In genomic region chr1:46133181-46133658, GRCh38 we compare ENCODE assay signal across 9 cellular contexts. TPM values are rescaled to one million over a fixed set of nuclear protein-coding genes. Genes with fewer than 3 reads are reported as not detected.
A peak's percentile ranks its signal among the peaks of the same experiment; 100 is the strongest.
DNase-seq lines count a peak whose midpoint lies in the region; ATAC-seq, FAIRE-seq and TF ChIP-seq lines count a peak whose summit lies in the region.
"Had no signal": no experiment of that assay in that cellular context is flagged by ENCODE, and none has a peak within 500 bp of the region (broad histone marks: within the 10 kb centered on the region; RNA-seq: fewer than 3 reads in every experiment).

No MANE protein-coding gene starts in this region.

- SMC1A ChIA-PET in GM12878 (lab: Charles Lee; ENCODE audit: uncharacterized antibody, unreplicated experiment), result interaction anchor here (0.9 to 3.3 kb wide), 5 partner anchors 27 to 65 kb away, joined by 3 to 13 read pairs (median 4); partner anchors contain the start of gene TSPAN1

- no peaks in the 10 kb centered on the region for H3K9me3 Mint-ChIP-seq in activated T-cell treated with anti-CD3 and anti-CD28 coated beads, Interleukin-2, amount 50 U/mL, for 4 hours

- under 1% methylated on average over 22 of the region's 22 CpGs for WGBS in GM12878 (ENCODE audit: insufficient coverage, insufficient replicate concordance, low lambda C conversion rate, missing lambda C conversion rate)
- 4% methylated on average over 22 of the region's 22 CpGs for WGBS in suprapubic skin

- H3K36me3 Mint-ChIP-seq in activated T-cell treated with anti-CD3 and anti-CD28 coated beads, Interleukin-2, amount 50 U/mL, for 4 hours (ENCODE audit: insufficient read depth), result no peaks in the 10 kb centered on the region

- H3K9ac ChIP-seq in GM12878 (ENCODE audit: control insufficient read depth, insufficient read depth, low read length), result peak overlapping the region; percentile 74

- no peak for TF ChIP-seq EP300 in GM12878 (IDR thresholded peaks at IDR 0.05; ENCODE audit: borderline replicate concordance in 1 of 2, control insufficient read depth in 1 of 2, low read depth in 2 of 2, low read length in 2 of 2)
- no peak for TF ChIP-seq EP300 in suprapubic skin (IDR thresholded peaks at IDR 0.05)

- peak overlapping the region; percentile 99 for H3K4me2 ChIP-seq in GM12878 (ENCODE audit: control insufficient read depth, insufficient read depth)

- TF ChIP-seq CTCF in LNCaP clone FGC (IDR thresholded peaks at IDR 0.05; ENCODE audit: control insufficient read depth, extremely low read depth, insufficient read depth) (no peak), GM12878 (IDR thresholded peaks at IDR 0.05 in 2 of 3, conservative IDR thresholded peaks at IDR 0.05 in 1 of 3; ENCODE audit: control insufficient read depth in 2 of 3, extremely low read depth in 1 of 3, insufficient read depth in 1 of 3, low read depth in 3 of 3, low read length in 3 of 3) (no peak), kidney epithelial cell (IDR thresholded peaks at IDR 0.05; ENCODE audit: insufficient read depth, low read length, poor library complexity, severe bottlenecking) (no peak), suprapubic skin (IDR thresholded peaks at IDR 0.05) (no peak)

- CTCF ChIA-PET in GM12878 (lab: Yijun Ruan, JAX), result interaction anchor here (0.5 kb wide), 1 partner anchor 190 kb away, joined by 3 read pairs; no protein-coding TSS in a partner anchor

- no peaks in the 10 kb centered on the region for H3K9me3 ChIP-seq in GM12878 (replicated peaks; ENCODE audit: control insufficient read depth, insufficient read depth, low read length)
- no peaks in the 10 kb centered on the region for H3K9me3 ChIP-seq in suprapubic skin

- TF ChIP-seq POLR2A in H54 (IDR thresholded peaks at IDR 0.05; ENCODE audit: low read depth, low read length) (no peak; the same call in 1 of the 2 replicates), GM12878 (IDR thresholded peaks at IDR 0.05; ENCODE audit: low read depth, low read length) (no peak; the same call in 1 of the 2 replicates), suprapubic skin (IDR thresholded peaks at IDR 0.05) (no peak)

- no peak for TF ChIP-seq RAD21 in GM12878 (IDR thresholded peaks at IDR 0.05; ENCODE audit: insufficient read depth, low read depth, low read length)

- H3K4me1 Mint-ChIP-seq in activated T-cell treated with anti-CD3 and anti-CD28 coated beads, Interleukin-2, amount 50 U/mL, for 4 hours (ENCODE audit: low read depth), result peaks cover 25% of the 10 kb centered on the region

- H3K27ac ChIP-seq in GM12878 (ENCODE audit: control insufficient read depth, insufficient read depth) (peak overlapping the region; percentile 98), suprapubic skin (peak overlapping the region; percentile 92)

- no peaks in the 10 kb centered on the region for H3K27me3 ChIP-seq in GM12878 (replicated peaks in 1 of 2; ENCODE audit: control insufficient read depth in 2 of 2, insufficient read depth in 2 of 2, low read length in 1 of 2)
- H3K27me3 ChIP-seq in kidney epithelial cell (ENCODE audit: control insufficient read depth, insufficient read depth, low read length), result no peaks in the 10 kb centered on the region
- H3K27me3 ChIP-seq in suprapubic skin, result peaks cover 36% of the 10 kb centered on the region

- DNase-seq in activated T-cell treated with anti-CD3 and anti-CD28 coated beads, Interleukin-2, amount 50 U/mL, for 4 hours, result no peak
- DNase-seq in activated T-cell treated with anti-CD3 and anti-CD28 coated beads, Interleukin-2, amount 50 U/mL, for 1 hour, result no peak
- DNase-seq in H54 (ENCODE audit: insufficient read length, low spot score) (peak; percentile 61), LNCaP clone FGC (ENCODE audit: low read depth) (no peak), GM12878 (ENCODE audit: low read depth, low spot score) (no peak), kidney epithelial cell (ENCODE audit: low read depth) (no peak), suprapubic skin (ENCODE audit: low spot score in 2 of 2) (peak in 1 of 2 donors; percentile 86), RPMI8226 (no peak)

- ATAC-seq in activated T-cell treated with anti-CD3 and anti-CD28 coated beads, Interleukin-2, amount 50 U/mL, for 4 hours, result peak; percentile 44 to 52
- peak; percentile 74 for ATAC-seq in GM12878

- H3K27me3 Mint-ChIP-seq in activated T-cell treated with anti-CD3 and anti-CD28 coated beads, Interleukin-2, amount 50 U/mL, for 4 hours (ENCODE audit: low read depth), result peaks cover 33% of the 10 kb centered on the region

- H3K36me3 ChIP-seq in GM12878 (ENCODE audit: control insufficient read depth in 2 of 2, insufficient read depth in 2 of 2, low read length in 1 of 2) (no peaks in the 10 kb centered on the region), kidney epithelial cell (ENCODE audit: control insufficient read depth, insufficient read depth, low read length) (no peaks in the 10 kb centered on the region), suprapubic skin (no peaks in the 10 kb centered on the region)

- RAD21 ChIA-PET in GM12878 (lab: Charles Lee; ENCODE audit: unreplicated experiment), result interaction anchor here (1.1 to 1.2 kb wide), 2 partner anchors 19 to 40 kb away, joined by 3 to 5 read pairs; no protein-coding TSS in a partner anchor

- intact Hi-C loops in GM12878 (cut with micrococcal nuclease; ENCODE audit: unreplicated experiment), result loop anchor here (2.0 to 10.0 kb wide), 4 partner anchors 46 to 202 kb away; no protein-coding TSS in a partner anchor

- POLR2A ChIA-PET in GM12878 (lab: Charles Lee), result interaction anchor here (0.6 to 2.0 kb wide), 4 partner anchors 10 to 48 kb away, joined by 3 to 8 read pairs (median 6); partner anchors contain the start of gene TSPAN1

- in situ Hi-C loops in GM12878 (cut with MboI), result no loop called here

- no peaks in the 10 kb centered on the region for H4K20me1 ChIP-seq in GM12878 (ENCODE audit: control insufficient read depth, insufficient read depth)

- H3K4me1 ChIP-seq in GM12878 (ENCODE audit: control insufficient read depth, insufficient read depth, low read length), result peaks cover 16% of the 10 kb centered on the region
- peaks cover 41% of the 10 kb centered on the region for H3K4me1 ChIP-seq in suprapubic skin

- H3K4me3 ChIP-seq in LNCaP clone FGC (ENCODE audit: low read depth, low read length), result peak overlapping the region; percentile 80
- peak overlapping the region; percentile 91 for H3K4me3 ChIP-seq in GM12878
- H3K4me3 ChIP-seq in kidney epithelial cell (ENCODE audit: low read depth, low read length), result peak overlapping the region; percentile 75
- H3K4me3 ChIP-seq in suprapubic skin, result peak overlapping the region; percentile 79

- peak overlapping the region; percentile 93 for H3K4me3 Mint-ChIP-seq in activated T-cell treated with anti-CD3 and anti-CD28 coated beads, Interleukin-2, amount 50 U/mL, for 4 hours

- peaks cover 38% of the 10 kb centered on the region for H3K79me2 ChIP-seq in GM12878 (ENCODE audit: control insufficient read depth, insufficient read depth, low read length)

- peak overlapping the region; percentile 93 for H2AFZ ChIP-seq in GM12878 (ENCODE audit: control insufficient read depth, low read depth, low read length)

- BruUV-seq in GM12878 (replicated peaks; lab: Mats Ljungman, UMichigan), result TSS peak; percentile 94

- no peak for FAIRE-seq in H54 (lab: Jason Lieb, UNC)
- no peak for FAIRE-seq in GM12878 (lab: Jason Lieb, UNC)

RNA-seq across cellular contexts. Expression of gene PIK3R3, which starts 0.8 kb away (rescaled TPM):
- total RNA-seq in activated T-cell treated with anti-CD3 and anti-CD28 coated beads, Interleukin-2, amount 50 U/mL, for 4 hours, result 1 to 10 TPM; 1.3 to 1.7 (median 1.6) TPM
- total RNA-seq in GM12878 (2013; cell fraction: nucleolus; rRNA removed), result 13.1 and 13.7 TPM in 2 replicates
- total RNA-seq in GM12878 (2014; rRNA removed) (17.5 and 18.8 TPM in 2 replicates), GM12878 (2014; rRNA removed; fragmentation: Illumina TruSeq; extraction: Trizol) (20.7 and 21.6 TPM in 2 replicates), GM12878 (2021) (24.6 and 27.0 TPM in 2 replicates), kidney epithelial cell (5.4 and 7.4 TPM in 2 replicates), suprapubic skin (10 to 100 TPM in 2 of 4 donors, 1 to 10 TPM in 2; 6.1 to 16.5 (median 11.2) TPM)
- polyA plus RNA-seq in GM12878 (2011; ENCODE audit: low read depth), result 4.1 TPM
- polyA plus RNA-seq in GM12878 (2011; rRNA removed) (18.2 and 28.3 TPM in 2 replicates), GM12878 (2014; fragmentation: Illumina TruSeq; extraction: Trizol) (21.4 and 29.7 TPM in 2 replicates), GM12878 (2014; fragmentation: Nextera tagmentation; extraction: Ambion mirVana) (1 to 10 TPM; 4.8 to 7.4 TPM), GM12878 (2014; rRNA removed) (15.2 and 15.3 TPM in 2 replicates), GM12878 (2016; fragmentation: Nextera tagmentation; extraction: Ambion mirVana) (10 to 100 TPM; 22.5 to 24.7 TPM)
- polyA plus RNA-seq in GM12878 (2011; cell fraction: cytosol; rRNA removed), result 11.8 and 12.6 TPM in 2 replicates
- 9.0 and 11.0 TPM in 2 replicates for polyA plus RNA-seq in GM12878 (2011; cell fraction: nucleus; rRNA removed)
- polyA plus RNA-seq in GM12878 (2012), result 5.6 and 5.7 TPM in 2 replicates
- polyA minus RNA-seq in GM12878 (2011; rRNA and poly(A)+ RNA removed), result 23.2 and 31.1 TPM in 2 replicates
- 9.0 and 12.0 TPM in 2 replicates for polyA minus RNA-seq in GM12878 (2011; cell fraction: cytosol; rRNA and poly(A)+ RNA removed)
- polyA minus RNA-seq in GM12878 (2011; cell fraction: nucleus; rRNA and poly(A)+ RNA removed), result 7.3 and 12.7 TPM in 2 replicates

RNA-seq across cellular contexts. Expression of gene TSPAN1, which starts 41.7 kb away (rescaled TPM):
- under 1 TPM; 0.23 to 0.37 (median 0.24) TPM for total RNA-seq in activated T-cell treated with anti-CD3 and anti-CD28 coated beads, Interleukin-2, amount 50 U/mL, for 4 hours
- total RNA-seq in GM12878 (2013; cell fraction: nucleolus; rRNA removed), result not detected in 2 replicates
- total RNA-seq in GM12878 (2014; rRNA removed), result 0.23 and 0.27 TPM in 2 replicates
- total RNA-seq in GM12878 (2014; rRNA removed; fragmentation: Illumina TruSeq; extraction: Trizol), result not detected in 2 replicates
- 0.18 and 0.61 TPM in 2 replicates for total RNA-seq in GM12878 (2021)
- not detected for polyA plus RNA-seq in GM12878 (2011; ENCODE audit: low read depth)
- 0.08 and 0.16 TPM in 2 replicates for polyA plus RNA-seq in GM12878 (2011; rRNA removed)
- polyA plus RNA-seq in GM12878 (2011; cell fraction: cytosol; rRNA removed), result 0.32 and 0.43 TPM in 2 replicates
- polyA plus RNA-seq in GM12878 (2011; cell fraction: nucleus; rRNA removed), result 0.18 and 0.34 TPM in 2 replicates
- 0.08 and 0.19 TPM in 2 replicates for polyA plus RNA-seq in GM12878 (2012)
- polyA plus RNA-seq in GM12878 (2014; fragmentation: Illumina TruSeq; extraction: Trizol), result 0.29 TPM in 1 of 2 replicates, not detected in the other
- under 1 TPM in 1 of 2 experiments, not detected in 1; 0.24 TPM for polyA plus RNA-seq in GM12878 (2014; fragmentation: Nextera tagmentation; extraction: Ambion mirVana)
- 0.09 TPM in 1 of 2 replicates, not detected in the other for polyA plus RNA-seq in GM12878 (2014; rRNA removed)
- not detected for polyA plus RNA-seq in GM12878 (2016; fragmentation: Nextera tagmentation; extraction: Ambion mirVana)
- not detected in 2 replicates for polyA minus RNA-seq in GM12878 (2011; rRNA and poly(A)+ RNA removed)
- polyA minus RNA-seq in GM12878 (2011; cell fraction: cytosol; rRNA and poly(A)+ RNA removed), result not detected in 2 replicates
- 0.36 and 0.77 TPM in 2 replicates for polyA minus RNA-seq in GM12878 (2011; cell fraction: nucleus; rRNA and poly(A)+ RNA removed)
- 52.7 and 68.5 TPM in 2 replicates for total RNA-seq in kidney epithelial cell
- total RNA-seq in suprapubic skin, result 1 to 10 TPM; 2.1 to 7.8 (median 3.3) TPM

RNA-seq across cellular contexts. Expression of gene P3R3URF, which starts 43.1 kb away (rescaled TPM):
- not detected for total RNA-seq in activated T-cell treated with anti-CD3 and anti-CD28 coated beads, Interleukin-2, amount 50 U/mL, for 4 hours
- not detected in 2 replicates for total RNA-seq in GM12878 (2013; cell fraction: nucleolus; rRNA removed)
- not detected in 2 replicates for total RNA-seq in GM12878 (2014; rRNA removed)
- not detected in 2 replicates for total RNA-seq in GM12878 (2014; rRNA removed; fragmentation: Illumina TruSeq; extraction: Trizol)
- total RNA-seq in GM12878 (2021), result not detected in 2 replicates
- not detected for polyA plus RNA-seq in GM12878 (2011; ENCODE audit: low read depth)
- not detected in 2 replicates for polyA plus RNA-seq in GM12878 (2011; rRNA removed)
- not detected in 2 replicates for polyA plus RNA-seq in GM12878 (2011; cell fraction: cytosol; rRNA removed)
- polyA plus RNA-seq in GM12878 (2011; cell fraction: nucleus; rRNA removed), result not detected in 2 replicates
- polyA plus RNA-seq in GM12878 (2012), result not detected in 2 replicates
- not detected in 2 replicates for polyA plus RNA-seq in GM12878 (2014; fragmentation: Illumina TruSeq; extraction: Trizol)
- not detected for polyA plus RNA-seq in GM12878 (2014; fragmentation: Nextera tagmentation; extraction: Ambion mirVana)
- polyA plus RNA-seq in GM12878 (2014; rRNA removed), result not detected in 2 replicates
- polyA plus RNA-seq in GM12878 (2016; fragmentation: Nextera tagmentation; extraction: Ambion mirVana), result not detected
- polyA minus RNA-seq in GM12878 (2011; rRNA and poly(A)+ RNA removed), result not detected in 2 replicates
- polyA minus RNA-seq in GM12878 (2011; cell fraction: cytosol; rRNA and poly(A)+ RNA removed), result not detected in 2 replicates
- polyA minus RNA-seq in GM12878 (2011; cell fraction: nucleus; rRNA and poly(A)+ RNA removed), result not detected in 2 replicates
- not detected in 2 replicates for total RNA-seq in kidney epithelial cell
- not detected for total RNA-seq in suprapubic skin
- total RNA-seq: M059J had no signal
